23 cellular contexts compared by ENCODE assay signal in the genomic region with DNA sequence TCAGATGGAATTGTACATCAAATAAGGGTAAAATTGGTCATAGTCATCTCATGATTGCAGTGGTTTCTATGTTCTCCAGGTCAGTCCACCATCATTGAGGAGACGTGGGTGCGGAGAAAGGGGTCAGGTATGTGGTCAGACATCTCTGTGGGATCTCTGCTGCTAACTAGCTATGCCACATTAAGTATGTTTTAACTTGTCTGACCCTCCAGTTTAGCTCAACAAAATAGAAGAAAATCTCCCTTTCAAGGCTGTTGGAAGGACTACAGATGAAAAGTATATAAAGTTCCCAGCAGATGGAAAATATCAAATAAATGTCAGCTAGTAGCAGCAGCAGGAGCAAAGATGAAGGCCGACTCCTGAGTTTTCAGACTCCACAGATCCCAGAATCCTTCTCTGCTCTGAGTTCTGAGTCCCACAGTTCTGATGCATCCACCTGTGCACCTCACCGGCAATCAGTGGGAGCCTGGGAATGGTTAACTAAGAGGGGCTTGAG.
"Had no signal": no experiment of that assay in that cellular context is flagged by ENCODE, and none has a peak within 500 bp of the region (broad histone marks: within the 10 kb centered on the region; RNA-seq: fewer than 3 reads in every experiment).

No MANE protein-coding gene starts in this region.

- H3K9me3 ChIP-seq: gastrocnemius medialis, left lung, ovary, psoas muscle, right lobe of liver, suprapubic skin had no signal

- H3K27ac ChIP-seq: coronary artery, gastrocnemius medialis, left lung, psoas muscle, right lobe of liver, suprapubic skin had no signal

- H3K27ac Mint-ChIP-seq: naive thymus-derived CD8-positive, alpha-beta T cell; stimulated activated memory B cell treated with anti-CD40 and anti-IgM and Interleukin-4, amounts not matched to agents 10 μg/mL and 1 μg/mL and 100 μg/mL, for 72 hours had no signal

- H3K27me3 ChIP-seq: gastrocnemius medialis, left lung, ovary, right lobe of liver, suprapubic skin had no signal

- H3K4me2 ChIP-seq: smooth muscle cell had no signal

- ATAC-seq: gastrocnemius medialis; left lung; naive thymus-derived CD8-positive, alpha-beta T cell; psoas muscle; right lobe of liver; stimulated activated memory B cell treated with anti-CD40 and anti-IgM and Interleukin-4, amounts not matched to agents 10 μg/mL and 1 μg/mL and 100 μg/mL, for 72 hours; stimulated activated naive CD8-positive, alpha-beta T cell treated with anti-CD3 and anti-CD28 coated beads, Interleukin-15, Interleukin-2, amounts not matched to agents 100 U/mL and 50 U/mL, for 24 hours had no signal

- DNase-seq: dermis blood vessel endothelial cell; effector memory CD4-positive, alpha-beta T cell; erythroblast; foreskin fibroblast; gastrocnemius medialis; head of caudate nucleus; left lung; naive thymus-derived CD8-positive, alpha-beta T cell; occipital lobe; ovary; posterior cingulate gyrus; psoas muscle; retina; right lobe of liver; stimulated activated CD4-positive, alpha-beta T cell treated with anti-CD3 and anti-CD28 coated beads, Interleukin-4, amount 100 ng/mL, for 4 hours; stimulated activated naive CD8-positive, alpha-beta T cell treated with anti-CD3 and anti-CD28 coated beads, Interleukin-15, Interleukin-2, amounts not matched to agents 100 U/mL and 50 U/mL, for 24 hours; trophoblast cell had no signal

- H3K4me1 ChIP-seq: gastrocnemius medialis, psoas muscle had no signal

- H3K9me3 Mint-ChIP-seq: central memory CD8-positive, alpha-beta T cell; stimulated activated memory B cell treated with anti-CD40 and anti-IgM and Interleukin-4, amounts not matched to agents 10 μg/mL and 1 μg/mL and 100 μg/mL, for 72 hours had no signal

- H3K4me3 Mint-ChIP-seq: central memory CD8-positive, alpha-beta T cell; naive thymus-derived CD8-positive, alpha-beta T cell; stimulated activated memory B cell treated with anti-CD40 and anti-IgM and Interleukin-4, amounts not matched to agents 10 μg/mL and 1 μg/mL and 100 μg/mL, for 72 hours had no signal

- H3K36me3 Mint-ChIP-seq: naive thymus-derived CD8-positive, alpha-beta T cell; stimulated activated memory B cell treated with anti-CD40 and anti-IgM and Interleukin-4, amounts not matched to agents 10 μg/mL and 1 μg/mL and 100 μg/mL, for 72 hours had no signal

- H3K36me3 ChIP-seq: gastrocnemius medialis, left lung, ovary, right lobe of liver, suprapubic skin had no signal

- FAIRE-seq: keratinocyte had no signal

- H3K4me3 ChIP-seq: coronary artery, gastrocnemius medialis, left lung, ovary, psoas muscle, right lobe of liver, smooth muscle cell, suprapubic skin had no signal
